In the genomic region with DNA sequence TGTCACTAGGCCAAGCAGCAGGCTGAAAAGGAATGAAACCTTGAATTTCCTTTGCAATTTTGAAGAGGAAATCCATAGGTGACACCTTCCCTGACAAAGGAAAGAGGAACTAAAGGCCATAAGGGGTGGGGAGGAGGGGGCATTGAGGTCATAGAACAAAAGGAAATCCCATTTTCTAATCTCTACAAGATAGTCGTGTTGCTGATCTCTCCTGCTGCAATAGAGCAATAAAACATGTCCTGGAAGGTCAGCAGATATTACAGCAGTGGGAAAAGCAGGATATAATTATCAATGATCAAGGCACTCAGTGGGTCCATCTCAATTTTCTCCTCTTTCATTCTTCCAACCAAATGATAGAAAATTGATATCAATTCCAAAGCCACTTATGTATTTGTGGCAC, we compare ENCODE assay signal across 2 cellular contexts.
A peak's percentile ranks its signal among the peaks of the same experiment; 100 is the strongest.
TF ChIP-seq lines count a peak whose summit lies in the region.

No MANE protein-coding gene starts in this region.

TF ChIP-seq in GM23338, 12 proteins besides CTCF, POLR2A, EP300 and RAD21:
- TF ChIP-seq, protein P1, sequence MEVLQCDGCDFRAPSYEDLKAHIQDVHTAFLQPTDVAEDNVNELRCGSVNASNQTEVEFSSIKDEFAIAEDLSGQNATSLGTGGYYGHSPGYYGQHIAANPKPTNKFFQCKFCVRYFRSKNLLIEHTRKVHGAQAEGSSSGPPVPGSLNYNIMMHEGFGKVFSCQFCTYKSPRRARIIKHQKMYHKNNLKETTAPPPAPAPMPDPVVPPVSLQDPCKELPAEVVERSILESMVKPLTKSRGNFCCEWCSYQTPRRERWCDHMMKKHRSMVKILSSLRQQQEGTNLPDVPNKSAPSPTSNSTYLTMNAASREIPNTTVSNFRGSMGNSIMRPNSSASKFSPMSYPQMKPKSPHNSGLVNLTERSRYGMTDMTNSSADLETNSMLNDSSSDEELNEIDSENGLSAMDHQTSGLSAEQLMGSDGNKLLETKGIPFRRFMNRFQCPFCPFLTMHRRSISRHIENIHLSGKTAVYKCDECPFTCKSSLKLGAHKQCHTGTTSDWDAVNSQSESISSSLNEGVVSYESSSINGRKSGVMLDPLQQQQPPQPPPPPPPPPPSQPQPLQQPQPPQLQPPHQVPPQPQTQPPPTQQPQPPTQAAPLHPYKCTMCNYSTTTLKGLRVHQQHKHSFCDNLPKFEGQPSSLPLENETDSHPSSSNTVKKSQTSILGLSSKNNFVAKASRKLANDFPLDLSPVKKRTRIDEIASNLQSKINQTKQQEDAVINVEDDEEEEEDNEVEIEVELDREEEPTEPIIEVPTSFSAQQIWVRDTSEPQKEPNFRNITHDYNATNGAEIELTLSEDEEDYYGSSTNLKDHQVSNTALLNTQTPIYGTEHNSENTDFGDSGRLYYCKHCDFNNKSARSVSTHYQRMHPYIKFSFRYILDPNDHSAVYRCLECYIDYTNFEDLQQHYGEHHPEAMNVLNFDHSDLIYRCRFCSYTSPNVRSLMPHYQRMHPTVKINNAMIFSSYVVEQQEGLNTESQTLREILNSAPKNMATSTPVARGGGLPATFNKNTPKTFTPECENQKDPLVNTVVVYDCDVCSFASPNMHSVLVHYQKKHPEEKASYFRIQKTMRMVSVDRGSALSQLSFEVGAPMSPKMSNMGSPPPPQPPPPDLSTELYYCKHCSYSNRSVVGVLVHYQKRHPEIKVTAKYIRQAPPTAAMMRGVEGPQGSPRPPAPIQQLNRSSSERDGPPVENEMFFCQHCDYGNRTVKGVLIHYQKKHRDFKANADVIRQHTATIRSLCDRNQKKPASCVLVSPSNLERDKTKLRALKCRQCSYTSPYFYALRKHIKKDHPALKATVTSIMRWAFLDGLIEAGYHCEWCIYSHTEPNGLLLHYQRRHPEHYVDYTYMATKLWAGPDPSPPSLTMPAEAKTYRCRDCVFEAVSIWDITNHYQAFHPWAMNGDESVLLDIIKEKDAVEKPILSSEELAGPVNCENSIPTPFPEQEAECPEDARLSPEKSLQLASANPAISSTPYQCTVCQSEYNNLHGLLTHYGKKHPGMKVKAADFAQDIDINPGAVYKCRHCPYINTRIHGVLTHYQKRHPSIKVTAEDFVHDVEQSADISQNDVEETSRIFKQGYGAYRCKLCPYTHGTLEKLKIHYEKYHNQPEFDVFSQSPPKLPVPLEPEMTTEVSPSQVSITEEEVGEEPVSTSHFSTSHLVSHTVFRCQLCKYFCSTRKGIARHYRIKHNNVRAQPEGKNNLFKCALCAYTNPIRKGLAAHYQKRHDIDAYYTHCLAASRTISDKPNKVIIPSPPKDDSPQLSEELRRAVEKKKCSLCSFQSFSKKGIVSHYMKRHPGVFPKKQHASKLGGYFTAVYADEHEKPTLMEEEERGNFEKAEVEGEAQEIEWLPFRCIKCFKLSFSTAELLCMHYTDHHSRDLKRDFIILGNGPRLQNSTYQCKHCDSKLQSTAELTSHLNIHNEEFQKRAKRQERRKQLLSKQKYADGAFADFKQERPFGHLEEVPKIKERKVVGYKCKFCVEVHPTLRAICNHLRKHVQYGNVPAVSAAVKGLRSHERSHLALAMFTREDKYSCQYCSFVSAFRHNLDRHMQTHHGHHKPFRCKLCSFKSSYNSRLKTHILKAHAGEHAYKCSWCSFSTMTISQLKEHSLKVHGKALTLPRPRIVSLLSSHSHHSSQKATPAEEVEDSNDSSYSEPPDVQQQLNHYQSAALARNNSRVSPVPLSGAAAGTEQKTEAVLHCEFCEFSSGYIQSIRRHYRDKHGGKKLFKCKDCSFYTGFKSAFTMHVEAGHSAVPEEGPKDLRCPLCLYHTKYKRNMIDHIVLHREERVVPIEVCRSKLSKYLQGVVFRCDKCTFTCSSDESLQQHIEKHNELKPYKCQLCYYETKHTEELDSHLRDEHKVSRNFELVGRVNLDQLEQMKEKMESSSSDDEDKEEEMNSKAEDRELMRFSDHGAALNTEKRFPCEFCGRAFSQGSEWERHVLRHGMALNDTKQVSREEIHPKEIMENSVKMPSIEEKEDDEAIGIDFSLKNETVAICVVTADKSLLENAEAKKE (CRISPR knock-in tag; IDR thresholded peaks at IDR 0.05), result no peak
- TF ChIP-seq CREB1 (CRISPR knock-in tag; IDR thresholded peaks at IDR 0.05; ENCODE audit: low read depth) (no peak), JUNB (IDR thresholded peaks at IDR 0.05; ENCODE audit: unreplicated experiment) (no peak), EZH2phosphoT487 (IDR thresholded peaks at IDR 0.05; ENCODE audit: unreplicated experiment) (no peak), NANOG (IDR thresholded peaks at IDR 0.05; ENCODE audit: borderline replicate concordance) (no peak), EZH2 (IDR thresholded peaks at IDR 0.05; ENCODE audit: low read depth, unreplicated experiment) (no peak), ZNF331 (CRISPR knock-in tag; IDR thresholded peaks at IDR 0.05; ENCODE audit: low read depth) (no peak), POLR2AphosphoS5 (IDR thresholded peaks at IDR 0.05; ENCODE audit: low read depth) (no peak), STAT1 (IDR thresholded peaks at IDR 0.05; ENCODE audit: unreplicated experiment) (no peak)

TF ChIP-seq in K562, 482 proteins besides CTCF, POLR2A, EP300 and RAD21:
- TF ChIP-seq SOX6 (IDR thresholded peaks at IDR 0.05) (0 out of 2 replicates have a peak, but pooled peaks have one; percentile 31), ZNF384 (IDR thresholded peaks at IDR 0.05; ENCODE audit: low read depth, low read length) (no peak)
- TF ChIP-seq, protein P2, sequence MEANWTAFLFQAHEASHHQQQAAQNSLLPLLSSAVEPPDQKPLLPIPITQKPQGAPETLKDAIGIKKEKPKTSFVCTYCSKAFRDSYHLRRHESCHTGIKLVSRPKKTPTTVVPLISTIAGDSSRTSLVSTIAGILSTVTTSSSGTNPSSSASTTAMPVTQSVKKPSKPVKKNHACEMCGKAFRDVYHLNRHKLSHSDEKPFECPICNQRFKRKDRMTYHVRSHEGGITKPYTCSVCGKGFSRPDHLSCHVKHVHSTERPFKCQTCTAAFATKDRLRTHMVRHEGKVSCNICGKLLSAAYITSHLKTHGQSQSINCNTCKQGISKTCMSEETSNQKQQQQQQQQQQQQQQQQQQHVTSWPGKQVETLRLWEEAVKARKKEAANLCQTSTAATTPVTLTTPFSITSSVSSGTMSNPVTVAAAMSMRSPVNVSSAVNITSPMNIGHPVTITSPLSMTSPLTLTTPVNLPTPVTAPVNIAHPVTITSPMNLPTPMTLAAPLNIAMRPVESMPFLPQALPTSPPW (CRISPR knock-in tag; IDR thresholded peaks at IDR 0.05), result peak; percentile 30; the same call in 1 of the 2 replicates
